24 cellular contexts compared by ENCODE assay signal in genomic region chr4:105490523-105490922, GRCh38. TPM values are rescaled to one million over a fixed set of nuclear protein-coding genes. Genes with fewer than 3 reads are reported as not detected.
DNase-seq lines count a peak whose midpoint lies in the region; ATAC-seq, FAIRE-seq and TF ChIP-seq lines count a peak whose summit lies in the region.
"Had no signal": no experiment of that assay in that cellular context is flagged by ENCODE, and none has a peak within 500 bp of the region (broad histone marks: within the 10 kb centered on the region; RNA-seq: fewer than 3 reads in every experiment).

No MANE protein-coding gene starts in this region.

- H3K9me3 ChIP-seq in tibial artery: no peaks in the 10 kb centered on the region

- FAIRE-seq in urothelium cell line (lab: Jason Lieb, UNC): no peak
- FAIRE-seq: HTR-8/SVneo, K562, RCC 7860 had no signal

- DNase-seq in renal cortical epithelial cell (ENCODE audit: low read depth) (peak; percentile 52), tibial artery (no peak), urothelium cell line (ENCODE audit: low spot score) (no peak), NCI-H1092 (lab: John Stamatoyannopoulos, UW) (no peak)
- DNase-seq: CD4-positive, CD25-positive, alpha-beta regulatory T cell; COR-L47; H9; Kasumi-1; NCI-H1105; NCI-H1436 treated with DMSO at 0.1 percent for 48 hours; NCI-H1930; NCI-H2107; NCI-H446; NCI-H524 treated with DMSO at 0.1 percent for 48 hours; NCI-H774; T-helper 17 cell had no signal

- H3K27me3 ChIP-seq in tibial artery: no peaks in the 10 kb centered on the region

- no peak for TF ChIP-seq CTCF in tibial artery (IDR thresholded peaks at IDR 0.05)

- H3K36me3 ChIP-seq in tibial artery: no peaks in the 10 kb centered on the region

- intact Hi-C loops in tibial artery (cut with DNase I; ENCODE audit: low total_unique reads): no loop called here

- no peak overlapping the region for H3K27ac ChIP-seq in tibial artery

- no peak overlapping the region for H3K4me3 ChIP-seq in tibial artery
- H3K4me3 ChIP-seq: GM23338, K562 had no signal

- peak; percentile 68 for ATAC-seq in GM18511 (IDR thresholded peaks at IDR 0.05; ENCODE audit: unreplicated experiment)
- peak; percentile 76 for ATAC-seq in GM19438 (IDR thresholded peaks at IDR 0.05; ENCODE audit: low read depth, unreplicated experiment)
- peak; percentile 68 for ATAC-seq in HG03354 (IDR thresholded peaks at IDR 0.05; ENCODE audit: poor library complexity, severe bottlenecking, unreplicated experiment)
- ATAC-seq: GM23338, K562, SK-N-SH treated with all-trans-retinoic acid at 6 μM for 48 hours, T-helper 17 cell had no signal

- no peaks in the 10 kb centered on the region for H3K4me1 ChIP-seq in tibial artery

RNA-seq across cellular contexts. Expression of gene PPA2, which starts 16.7 kb away (rescaled TPM):
- 117 and 129 TPM in 2 replicates for total RNA-seq in renal cortical epithelial cell
